13 cellular contexts compared by ENCODE assay signal in the genomic region with DNA sequence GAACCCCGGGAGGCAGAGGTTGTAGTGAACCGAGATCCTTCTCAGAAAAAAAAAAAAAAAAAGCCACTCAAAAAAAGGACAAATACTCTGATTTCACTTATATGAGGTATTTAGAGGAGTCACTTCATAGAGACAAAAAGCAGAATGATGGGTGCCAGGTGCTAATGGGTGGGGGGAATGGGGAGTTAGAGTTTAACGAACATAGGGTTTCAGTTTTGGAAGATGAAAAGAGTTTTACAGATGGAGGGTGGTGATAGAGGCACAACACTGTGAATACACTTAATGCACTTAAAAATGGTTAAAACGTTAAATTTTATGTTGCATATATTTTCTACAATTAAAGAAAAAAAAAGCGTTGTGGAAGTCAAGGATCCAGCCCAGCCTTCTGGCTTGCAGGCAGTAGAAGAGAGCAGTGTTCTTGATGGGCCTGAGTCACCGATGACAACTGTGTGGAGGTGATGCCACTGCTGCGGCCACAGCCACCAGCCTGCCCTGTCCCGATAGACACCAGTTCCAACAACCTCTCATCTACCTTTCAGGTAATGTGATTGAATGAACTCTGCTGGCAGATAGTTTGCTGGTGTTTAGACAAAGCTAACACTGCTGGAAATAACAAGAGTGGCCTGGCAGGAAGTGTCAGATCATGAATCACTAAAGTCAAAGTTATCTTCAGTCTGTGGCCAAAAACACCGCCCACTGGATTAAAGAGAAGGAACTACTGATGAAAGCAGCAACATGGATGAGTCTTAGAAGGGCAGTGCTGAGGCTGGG.
DNase-seq lines count a peak whose midpoint lies in the region; ATAC-seq and TF ChIP-seq lines count a peak whose summit lies in the region.
"Had no signal": no experiment of that assay in that cellular context is flagged by ENCODE, and none has a peak within 500 bp of the region (broad histone marks: within the 10 kb centered on the region; RNA-seq: fewer than 3 reads in every experiment).

No MANE protein-coding gene starts in this region.

- no peak overlapping the region for H3K4me3 ChIP-seq in LNCaP clone FGC (ENCODE audit: low read depth, low read length)
- H3K4me3 ChIP-seq: esophagus squamous epithelium, lung had no signal

- no peak for TF ChIP-seq CTCF in LNCaP clone FGC (IDR thresholded peaks at IDR 0.05; ENCODE audit: control insufficient read depth, extremely low read depth, insufficient read depth)

- DNase-seq in EL (peak; percentile 50), LNCaP clone FGC (ENCODE audit: low read depth) (peak; percentile 11), kidney tubule cell (ENCODE audit: low spot score) (peak; percentile 2), middle frontal gyrus (ENCODE audit: extremely low spot score, low spot score) (no peak), superior temporal gyrus (ENCODE audit: extremely low spot score) (no peak), NCI-H2029 (lab: John Stamatoyannopoulos, UW) (no peak)
- DNase-seq in activated T-cell treated with anti-CD3 and anti-CD28 coated beads, Interleukin-2, amount 50 U/mL, for 48 hours: peak; percentile 24 to 32
- DNase-seq: DMS53; esophagus squamous epithelium; SK-N-SH; stimulated activated naive CD4-positive, alpha-beta T cell had no signal

- no peak for ATAC-seq in GM21576 (IDR thresholded peaks at IDR 0.05; ENCODE audit: unreplicated experiment)

Comparison
In these comparisons a context has a peak if more than half of its experiments do, and no peak if none do; other contexts are left out.
1. DNase-seq: peak in EL (single experiment), LNCaP clone FGC (single experiment), activated T-cell treated with anti-CD3 and anti-CD28 coated beads, Interleukin-2, amount 50 U/mL, for 48 hours (2 of 2) and kidney tubule cell (single experiment); none in middle frontal gyrus (single experiment), superior temporal gyrus (single experiment) and NCI-H2029 (single experiment).